ENCODE assay signal across 12 cellular contexts in the genomic region with DNA sequence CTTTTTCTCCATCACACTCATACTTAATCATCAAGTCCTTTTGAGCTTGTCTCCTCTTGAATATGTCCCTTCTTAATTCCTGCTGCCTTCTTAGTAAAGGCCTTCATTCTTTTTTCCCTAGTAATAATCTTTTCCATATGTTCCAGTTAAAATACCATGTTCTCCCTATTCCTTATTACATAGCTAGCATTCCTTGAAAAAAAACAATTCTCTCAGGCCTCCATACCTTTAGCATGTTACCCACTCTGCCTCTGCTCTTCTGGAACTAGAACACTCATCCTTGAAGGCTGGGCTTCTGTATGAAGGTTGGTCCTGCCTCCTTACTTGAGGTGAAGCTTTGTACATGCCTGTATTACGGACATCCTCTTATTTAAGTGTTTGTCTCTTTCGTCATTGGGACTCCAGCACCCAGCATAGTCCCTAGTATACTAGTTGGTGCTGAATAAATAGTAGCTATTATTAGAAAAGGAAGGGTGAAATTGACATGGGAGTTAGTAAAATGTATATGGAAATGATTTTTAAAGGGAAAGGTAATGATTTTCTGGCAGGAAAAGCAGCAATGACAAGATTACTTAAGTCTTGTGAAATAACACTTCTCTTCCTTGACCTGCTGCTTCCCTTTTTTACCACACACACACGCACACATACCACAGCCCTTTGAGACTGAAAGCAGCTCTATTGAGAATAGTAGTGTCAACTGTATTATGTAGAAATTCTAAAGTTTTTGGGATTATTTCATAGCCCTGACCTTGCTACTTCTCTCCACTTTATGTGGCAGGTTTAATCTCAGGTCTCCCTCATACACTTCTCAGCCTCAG. TPM values are rescaled to one million over a fixed set of nuclear protein-coding genes. Genes with fewer than 3 reads are reported as not detected.
DNase-seq lines count a peak whose midpoint lies in the region; ATAC-seq and TF ChIP-seq lines count a peak whose summit lies in the region.
"Had no signal": no experiment of that assay in that cellular context is flagged by ENCODE, and none has a peak within 500 bp of the region (broad histone marks: within the 10 kb centered on the region; RNA-seq: fewer than 3 reads in every experiment).

No MANE protein-coding gene starts in this region.

- no peak overlapping the region for H3K27ac Mint-ChIP-seq in GM23338
- H3K27ac Mint-ChIP-seq: activated CD4-positive, alpha-beta T cell treated with anti-CD3 and anti-CD28 coated beads for 36 hours; activated naive CD8-positive, alpha-beta T cell treated with anti-CD3 and anti-CD28 coated beads, Interleukin-2, amount 10 ng/mL, durations not matched to agents 7 days and 5 days had no signal

- H3K4me3 Mint-ChIP-seq in GM23338 = no peak overlapping the region
- H3K4me3 Mint-ChIP-seq: activated CD4-positive, alpha-beta T cell treated with anti-CD3 and anti-CD28 coated beads for 36 hours; activated naive CD8-positive, alpha-beta T cell treated with anti-CD3 and anti-CD28 coated beads, Interleukin-2, amount 10 ng/mL, durations not matched to agents 7 days and 5 days had no signal

- no peak overlapping the region for H3K27ac ChIP-seq in GM23338 (ENCODE audit: low read depth)
- H3K27ac ChIP-seq: Peyer's patch had no signal

- peaks cover 13% of the 10 kb centered on the region; the same call in 2 of the 3 replicates for H3K36me3 Mint-ChIP-seq in GM23338 (ENCODE audit: low read depth)

- H3K4me1 ChIP-seq in GM23338 (ENCODE audit: insufficient read depth) = peaks cover 16% of the 10 kb centered on the region
- H3K4me1 ChIP-seq in adipocyte (ENCODE audit: control insufficient read depth, insufficient read depth, low read length) = peaks cover 13% of the 10 kb centered on the region
- H3K4me1 ChIP-seq in BE2C = no peaks in the 10 kb centered on the region
- H3K4me1 ChIP-seq: Peyer's patch had no signal

- H3K79me2 ChIP-seq in GM23338 (replicated peaks; ENCODE audit: insufficient read depth) = no peaks in the 10 kb centered on the region

- no peaks in the 10 kb centered on the region for H3F3A ChIP-seq in GM23338 (replicated peaks; ENCODE audit: low read depth)

- peaks cover 3% of the 10 kb centered on the region; the same call in 1 of the 3 replicates for H3K9me3 Mint-ChIP-seq in GM23338
- H3K9me3 Mint-ChIP-seq: activated naive CD8-positive, alpha-beta T cell treated with anti-CD3 and anti-CD28 coated beads, Interleukin-2, amount 10 ng/mL, durations not matched to agents 7 days and 5 days had no signal

- DNase-seq in AG04449 (ENCODE audit: low read depth, low spot score) (peak; percentile 47), GM23338 (ENCODE audit: low spot score) (no peak), adipocyte (ENCODE audit: low read depth) (peak; percentile 45), iris pigment epithelial cell (ENCODE audit: low read depth) (peak; percentile 88), BE2C (no peak), NCI-H1436 (lab: John Stamatoyannopoulos, UW) (no peak)
- DNase-seq in activated T-cell treated with anti-CD3 and anti-CD28 coated beads, Interleukin-2, amount 50 U/mL, for 1 hour = no peak
- DNase-seq: activated CD4-positive, alpha-beta T cell treated with anti-CD3 and anti-CD28 coated beads for 36 hours; activated naive CD8-positive, alpha-beta T cell treated with anti-CD3 and anti-CD28 coated beads, Interleukin-2, amount 10 ng/mL, durations not matched to agents 7 days and 5 days; NCI-H2081 treated with DMSO at 0.1 percent for 48 hours; Peyer's patch had no signal

- ATAC-seq in GM23338 = no peak
- ATAC-seq in HG03095 (IDR thresholded peaks at IDR 0.05; ENCODE audit: unreplicated experiment) = no peak
- ATAC-seq: activated CD4-positive, alpha-beta T cell treated with anti-CD3 and anti-CD28 coated beads for 36 hours had no signal

- no peaks in the 10 kb centered on the region for H3K9me2 ChIP-seq in GM23338 (ENCODE audit: insufficient read depth)

- POLR2A ChIA-PET in AG04449 (lab: Yijun Ruan, JAX) = no interaction called here

- no peaks in the 10 kb centered on the region for H4K20me1 ChIP-seq in GM23338 (replicated peaks; ENCODE audit: insufficient read depth)

- H3K36me3 ChIP-seq in GM23338 (ENCODE audit: insufficient read depth) = no peaks in the 10 kb centered on the region
- H3K36me3 ChIP-seq in adipocyte (ENCODE audit: control insufficient read depth, insufficient read depth, low read length, severe bottlenecking) = peaks cover 8% of the 10 kb centered on the region
- H3K36me3 ChIP-seq in BE2C = no peaks in the 10 kb centered on the region

- TF ChIP-seq CTCF in AG04449 (IDR thresholded peaks at IDR 0.05; ENCODE audit: insufficient read depth, low read length, missing control alignments) (no peak), GM23338 (conservative IDR thresholded peaks at IDR 0.05; ENCODE audit: low read depth in 2 of 2) (no peak), BE2C (IDR thresholded peaks at IDR 0.05; ENCODE audit: low read depth, low read length) (no peak)

- no peak overlapping the region for H3K9ac ChIP-seq in adipocyte (ENCODE audit: low read length)

- 0 out of 2 replicates have a peak overlapping the region, but pooled peaks have one; percentile 48 for H3K4me2 ChIP-seq in GM23338

- H3K4me1 Mint-ChIP-seq in GM23338 = peaks cover 11% of the 10 kb centered on the region

- H3K27me3 Mint-ChIP-seq in GM23338 (ENCODE audit: insufficient read depth, low read depth, poor library complexity) = no peaks in the 10 kb centered on the region
- H3K27me3 Mint-ChIP-seq: activated CD4-positive, alpha-beta T cell treated with anti-CD3 and anti-CD28 coated beads for 36 hours; activated naive CD8-positive, alpha-beta T cell treated with anti-CD3 and anti-CD28 coated beads, Interleukin-2, amount 10 ng/mL, durations not matched to agents 7 days and 5 days had no signal

- H3K9me3 ChIP-seq in adipocyte (ENCODE audit: control insufficient read depth, low read length) = no peaks in the 10 kb centered on the region
- no peaks in the 10 kb centered on the region for H3K9me3 ChIP-seq in BE2C
- H3K9me3 ChIP-seq: Peyer's patch had no signal

- no peaks in the 10 kb centered on the region for H3K27me3 ChIP-seq in GM23338 (ENCODE audit: insufficient read depth)
- H3K27me3 ChIP-seq in adipocyte (replicated peaks; ENCODE audit: control insufficient read depth, insufficient read depth, low read length) = no peaks in the 10 kb centered on the region
- H3K27me3 ChIP-seq in BE2C = no peaks in the 10 kb centered on the region
- H3K27me3 ChIP-seq: Peyer's patch had no signal

- H3K4me3 ChIP-seq in AG04449 (ENCODE audit: low read depth, low read length) (no peak overlapping the region), GM23338 (no peak overlapping the region), adipocyte (ENCODE audit: low read length) (no peak overlapping the region), BE2C (ENCODE audit: low read depth, low read length) (no peak overlapping the region)
- H3K4me3 ChIP-seq: Peyer's patch had no signal

- CTCF ChIA-PET in AG04449 (lab: Yijun Ruan, JAX) = interaction anchor here (0.6 to 1.3 kb wide), 3 partner anchors 47 to 134 kb away, joined by 3 to 7 read pairs (median 3); no protein-coding TSS in a partner anchor

- no peak overlapping the region for H2AFZ ChIP-seq in GM23338

TF ChIP-seq in GM23338, 12 proteins besides CTCF, POLR2A, EP300 and RAD21 (continues in another document):
- TF ChIP-seq, protein P1, sequence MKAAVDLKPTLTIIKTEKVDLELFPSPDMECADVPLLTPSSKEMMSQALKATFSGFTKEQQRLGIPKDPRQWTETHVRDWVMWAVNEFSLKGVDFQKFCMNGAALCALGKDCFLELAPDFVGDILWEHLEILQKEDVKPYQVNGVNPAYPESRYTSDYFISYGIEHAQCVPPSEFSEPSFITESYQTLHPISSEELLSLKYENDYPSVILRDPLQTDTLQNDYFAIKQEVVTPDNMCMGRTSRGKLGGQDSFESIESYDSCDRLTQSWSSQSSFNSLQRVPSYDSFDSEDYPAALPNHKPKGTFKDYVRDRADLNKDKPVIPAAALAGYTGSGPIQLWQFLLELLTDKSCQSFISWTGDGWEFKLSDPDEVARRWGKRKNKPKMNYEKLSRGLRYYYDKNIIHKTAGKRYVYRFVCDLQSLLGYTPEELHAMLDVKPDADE (IDR thresholded peaks at IDR 0.05) = no peak
- TF ChIP-seq ZNF331 (CRISPR knock-in tag; IDR thresholded peaks at IDR 0.05; ENCODE audit: low read depth) = no peak
- no peak for TF ChIP-seq CREB1 (CRISPR knock-in tag; IDR thresholded peaks at IDR 0.05; ENCODE audit: low read depth)
- no peak for TF ChIP-seq NANOG (IDR thresholded peaks at IDR 0.05; ENCODE audit: borderline replicate concordance)
- TF ChIP-seq EZH2phosphoT487 (IDR thresholded peaks at IDR 0.05; ENCODE audit: unreplicated experiment) = no peak
- TF ChIP-seq POLR2AphosphoS5 (IDR thresholded peaks at IDR 0.05; ENCODE audit: low read depth) = no peak
- no peak for TF ChIP-seq ZNF114 (CRISPR knock-in tag; IDR thresholded peaks at IDR 0.05)
- no peak for TF ChIP-seq STAT1 (IDR thresholded peaks at IDR 0.05; ENCODE audit: unreplicated experiment)

RNA-seq across cellular contexts. Expression of a gene that starts 45.6 kb away (rescaled TPM):
- 6.1 and 8.0 TPM in 2 replicates for total RNA-seq in GM23338 (2014; rRNA removed; shearing (Covaris generic))
- polyA plus RNA-seq in GM23338 (2016; fragmentation: Nextera tagmentation; extraction: Ambion mirVana) = 3.3 and 4.1 TPM in 2 replicates
- 1.1 TPM for polyA plus RNA-seq in BE2C (2012; ENCODE audit: insufficient read depth, insufficient read length, low read depth)

Comparison
In these comparisons a context has a peak if more than half of its experiments do, and no peak if none do; other contexts are left out.
1. DNase-seq: peak in AG04449 (single experiment), adipocyte (single experiment) and iris pigment epithelial cell (single experiment); none in GM23338 (single experiment), BE2C (single experiment), NCI-H1436 (single experiment) and activated T-cell treated with anti-CD3 and anti-CD28 coated beads, Interleukin-2, amount 50 U/mL, for 1 hour (single experiment).